Comparison of ENCODE assay signal across 9 cellular contexts in the genomic region with DNA sequence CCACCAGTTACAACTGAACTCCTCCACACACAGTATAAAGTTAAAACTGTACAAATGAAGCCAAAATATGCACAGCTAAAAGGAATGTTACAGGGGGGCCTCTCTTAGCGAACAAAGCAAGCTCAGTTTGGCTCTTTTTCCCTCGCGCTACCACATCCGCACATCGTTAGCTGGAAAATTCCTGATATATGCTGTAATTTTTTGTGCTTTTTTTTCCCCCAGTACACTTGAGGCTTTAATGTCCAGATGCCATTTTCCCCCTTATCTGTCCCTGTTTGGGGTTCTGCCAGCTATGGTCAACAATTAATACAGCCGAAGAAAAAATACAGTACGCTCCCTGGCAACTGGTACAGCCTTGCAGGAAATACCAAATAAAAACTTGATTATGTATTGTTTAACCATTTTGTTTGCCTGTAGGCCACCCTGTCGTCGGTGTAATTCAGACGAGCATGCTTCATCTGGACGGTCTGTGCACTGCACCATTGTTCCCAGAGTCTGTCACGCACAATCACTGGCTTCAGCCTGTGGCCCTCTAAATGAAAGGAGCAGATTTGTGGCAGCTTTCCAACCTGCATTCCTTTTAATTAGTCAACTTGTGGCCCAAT.
A peak's percentile ranks its signal among the peaks of the same experiment; 100 is the strongest.
DNase-seq lines count a peak whose midpoint lies in the region; ATAC-seq, FAIRE-seq and TF ChIP-seq lines count a peak whose summit lies in the region.
"Had no signal": no experiment of that assay in that cellular context is flagged by ENCODE, and none has a peak within 500 bp of the region (broad histone marks: within the 10 kb centered on the region; RNA-seq: fewer than 3 reads in every experiment).

No MANE protein-coding gene starts in this region.

- no peaks in the 10 kb centered on the region for H4K20me1 ChIP-seq in HepG2 (ENCODE audit: insufficient read depth, low read length)

- peak; percentile 46 for DNase-seq in cerebellar cortex (ENCODE audit: low spot score)
- DNase-seq in HepG2 (ENCODE audit: low spot score): peak; percentile 32
- DNase-seq in GOT3 (lab: John Stamatoyannopoulos, UW): no peak

- no peak for TF ChIP-seq CTCF in HepG2 (CRISPR knock-in tag; IDR thresholded peaks at IDR 0.05)

- POLR2A ChIA-PET in HepG2 (lab: Yijun Ruan, JAX): interaction anchor here (0.8 to 2.0 kb wide), 6 partner anchors 17 to 138 kb away, joined by 3 to 7 read pairs (median 4); a partner anchor contains a TSS

- in situ Hi-C loops in HepG2 (cut with HindIII; ENCODE audit: extremely low pct_ligation_motif_present, low pct_unique_long_range_greater_than_20kb): no loop called here

- FAIRE-seq in HepG2 (lab: Jason Lieb, UNC): no peak

- peaks cover 12% of the 10 kb centered on the region for H3K9me3 ChIP-seq in KOPT-K1 (ENCODE audit: insufficient read depth, low read length, poor library complexity, severe bottlenecking)
- no peaks in the 10 kb centered on the region for H3K9me3 ChIP-seq in HepG2 (ENCODE audit: low read length)

- ATAC-seq in HepG2: no peak
- no peak for ATAC-seq in GM18909 (IDR thresholded peaks at IDR 0.05; ENCODE audit: poor library complexity, unreplicated experiment)
- no peak for ATAC-seq in GM18907 (IDR thresholded peaks at IDR 0.05; ENCODE audit: unreplicated experiment)
- no peak for ATAC-seq in HG02623 (IDR thresholded peaks at IDR 0.05; ENCODE audit: unreplicated experiment)

- peak overlapping the region; percentile 17; the same call in 1 of the 2 replicates for H3K9ac ChIP-seq in HepG2 (ENCODE audit: insufficient read depth, low read depth, low read length)

- CTCF ChIA-PET in HepG2 (lab: Yijun Ruan, JAX; ENCODE audit: low intra/inter-chr PET ratio, low total read pairs): no interaction called here

- TF ChIP-seq EP300 in HepG2 (IDR thresholded peaks at IDR 0.05; ENCODE audit: low read depth in 2 of 2, low read length in 2 of 2) (no peak), HepG2 (CRISPR knock-in tag; IDR thresholded peaks at IDR 0.05; ENCODE audit: borderline replicate concordance) (no peak)

- no peak overlapping the region for H3K4me3 ChIP-seq in HepG2 (replicated peaks in 1 of 3; ENCODE audit: insufficient read depth in 1 of 3, low read depth in 2 of 3, low read length in 3 of 3)
- H3K4me3 ChIP-seq: skin epidermis had no signal

- peaks cover 82% of the 10 kb centered on the region for H3K4me1 ChIP-seq in HepG2 (ENCODE audit: insufficient read depth, low read length)

- H3K79me2 ChIP-seq in HepG2 (ENCODE audit: insufficient read depth, low read length): peaks cover 24% of the 10 kb centered on the region

- H2AFZ ChIP-seq in HepG2 (ENCODE audit: low read length): no peak overlapping the region

- 84% methylated on average over 12 of the region's 12 CpGs for WGBS in HepG2 (ENCODE audit: low lambda C conversion rate)

- TF ChIP-seq POLR2A in HepG2 (IDR thresholded peaks at IDR 0.05; ENCODE audit: insufficient read depth in 1 of 2, low read depth in 2 of 2, low read length in 2 of 2): no peak

- peak overlapping the region; percentile 97 for H3K27ac ChIP-seq in KOPT-K1 (ENCODE audit: low read depth, low read length, poor library complexity, severe bottlenecking)
- H3K27ac ChIP-seq in HepG2 (ENCODE audit: extremely low read length, insufficient read depth, low read length): peak overlapping the region; percentile 97
- peak overlapping the region; percentile 82 for H3K27ac ChIP-seq in temporal lobe (ENCODE audit: low read depth, low read length)

- BruUV-seq in HepG2 (replicated peaks; lab: Mats Ljungman, UMichigan): no TSS peak

- H3K27me3 ChIP-seq in HepG2 (ENCODE audit: control insufficient read depth in 1 of 2, insufficient read depth in 2 of 2, low read length in 2 of 2): no peaks in the 10 kb centered on the region

- no peak overlapping the region for H3K4me2 ChIP-seq in HepG2 (ENCODE audit: low read depth, low read length)

- TF ChIP-seq RAD21 in HepG2 (CRISPR knock-in tag; IDR thresholded peaks at IDR 0.05): no peak

- intact Hi-C loops in HepG2 (cut with micrococcal nuclease; ENCODE audit: unreplicated experiment): loop anchor here (10.0 kb wide), 1 partner anchor 356 kb away; no protein-coding TSS in a partner anchor

- H3K36me3 ChIP-seq in KOPT-K1 (ENCODE audit: insufficient read depth, low read length) (peaks cover 92% of the 10 kb centered on the region), HepG2 (replicated peaks in 1 of 2; ENCODE audit: control insufficient read depth in 1 of 2, insufficient read depth in 2 of 2, low read length in 2 of 2) (peaks cover 1 to 9% of the 10 kb centered on the region in 2 experiments; a peak in 3 of 5 replicates)

TF ChIP-seq in HepG2, 621 proteins besides CTCF, POLR2A, EP300 and RAD21:
- TF ChIP-seq, protein P1, sequence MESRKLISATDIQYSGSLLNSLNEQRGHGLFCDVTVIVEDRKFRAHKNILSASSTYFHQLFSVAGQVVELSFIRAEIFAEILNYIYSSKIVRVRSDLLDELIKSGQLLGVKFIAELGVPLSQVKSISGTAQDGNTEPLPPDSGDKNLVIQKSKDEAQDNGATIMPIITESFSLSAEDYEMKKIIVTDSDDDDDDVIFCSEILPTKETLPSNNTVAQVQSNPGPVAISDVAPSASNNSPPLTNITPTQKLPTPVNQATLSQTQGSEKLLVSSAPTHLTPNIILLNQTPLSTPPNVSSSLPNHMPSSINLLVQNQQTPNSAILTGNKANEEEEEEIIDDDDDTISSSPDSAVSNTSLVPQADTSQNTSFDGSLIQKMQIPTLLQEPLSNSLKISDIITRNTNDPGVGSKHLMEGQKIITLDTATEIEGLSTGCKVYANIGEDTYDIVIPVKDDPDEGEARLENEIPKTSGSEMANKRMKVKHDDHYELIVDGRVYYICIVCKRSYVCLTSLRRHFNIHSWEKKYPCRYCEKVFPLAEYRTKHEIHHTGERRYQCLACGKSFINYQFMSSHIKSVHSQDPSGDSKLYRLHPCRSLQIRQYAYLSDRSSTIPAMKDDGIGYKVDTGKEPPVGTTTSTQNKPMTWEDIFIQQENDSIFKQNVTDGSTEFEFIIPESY (CRISPR knock-in tag; IDR thresholded peaks at IDR 0.05): peak; percentile 69
- TF ChIP-seq RBM22 (optimal IDR thresholded peaks at IDR 0.05; ENCODE audit: low read length) (peak; percentile 47), ZBTB38 (CRISPR knock-in tag; IDR thresholded peaks at IDR 0.05) (peak; percentile 86), PRPF4 (IDR thresholded peaks at IDR 0.05; ENCODE audit: low read depth, low read length, poor library complexity, severe bottlenecking) (peak; percentile 57)
- TF ChIP-seq, protein P2, sequence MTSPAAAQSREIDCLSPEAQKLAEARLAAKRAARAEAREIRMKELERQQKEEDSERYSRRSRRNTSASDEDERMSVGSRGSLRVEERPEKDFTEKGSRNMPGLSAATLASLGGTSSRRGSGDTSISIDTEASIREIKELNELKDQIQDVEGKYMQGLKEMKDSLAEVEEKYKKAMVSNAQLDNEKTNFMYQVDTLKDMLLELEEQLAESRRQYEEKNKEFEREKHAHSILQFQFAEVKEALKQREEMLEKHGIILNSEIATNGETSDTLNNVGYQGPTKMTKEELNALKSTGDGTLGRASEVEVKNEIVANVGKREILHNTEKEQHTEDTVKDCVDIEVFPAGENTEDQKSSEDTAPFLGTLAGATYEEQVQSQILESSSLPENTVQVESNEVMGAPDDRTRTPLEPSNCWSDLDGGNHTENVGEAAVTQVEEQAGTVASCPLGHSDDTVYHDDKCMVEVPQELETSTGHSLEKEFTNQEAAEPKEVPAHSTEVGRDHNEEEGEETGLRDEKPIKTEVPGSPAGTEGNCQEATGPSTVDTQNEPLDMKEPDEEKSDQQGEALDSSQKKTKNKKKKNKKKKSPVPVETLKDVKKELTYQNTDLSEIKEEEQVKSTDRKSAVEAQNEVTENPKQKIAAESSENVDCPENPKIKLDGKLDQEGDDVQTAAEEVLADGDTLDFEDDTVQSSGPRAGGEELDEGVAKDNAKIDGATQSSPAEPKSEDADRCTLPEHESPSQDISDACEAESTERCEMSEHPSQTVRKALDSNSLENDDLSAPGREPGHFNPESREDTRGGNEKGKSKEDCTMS (CRISPR knock-in tag; conservative IDR thresholded peaks at IDR 0.05): no peak
